Comparison of ENCODE assay signal across 9 cellular contexts in the genomic region with DNA sequence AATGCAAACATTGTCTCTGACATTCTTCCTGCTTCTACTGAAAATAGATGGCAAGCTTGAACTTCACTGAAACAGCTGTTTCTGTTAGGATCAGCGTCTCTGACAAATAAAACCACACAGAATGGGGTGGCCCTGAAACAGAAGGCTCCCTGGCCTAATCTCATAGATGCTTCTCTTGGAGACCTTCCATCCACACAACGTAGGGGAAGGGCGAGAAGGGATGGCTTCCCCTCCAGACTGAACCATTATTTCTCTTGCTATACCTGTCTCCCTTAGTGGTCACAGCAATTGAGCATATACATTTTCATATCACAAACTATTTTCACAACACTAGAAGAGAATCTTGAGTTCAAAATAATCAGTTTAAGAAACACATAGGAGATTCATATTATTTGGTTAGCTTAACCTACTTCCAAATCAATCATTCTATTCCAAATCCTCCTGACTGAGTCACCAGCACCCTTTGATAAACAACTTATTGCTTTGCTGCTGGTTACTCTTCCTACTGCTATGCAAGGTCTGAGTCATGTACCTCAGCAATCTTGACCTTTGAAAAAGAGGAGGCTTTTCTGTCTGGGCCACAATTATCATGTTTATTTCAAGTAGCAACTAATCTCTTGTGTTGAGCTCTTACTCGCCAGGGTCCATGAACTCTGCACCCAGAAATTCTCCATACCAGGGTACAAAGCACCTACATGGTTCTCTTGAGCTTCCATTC. TPM values are rescaled to one million over a fixed set of nuclear protein-coding genes. Genes with fewer than 3 reads are reported as not detected.
DNase-seq lines count a peak whose midpoint lies in the region; ATAC-seq and TF ChIP-seq lines count a peak whose summit lies in the region.
"Had no signal": no experiment of that assay in that cellular context is flagged by ENCODE, and none has a peak within 500 bp of the region (broad histone marks: within the 10 kb centered on the region; RNA-seq: fewer than 3 reads in every experiment).

No MANE protein-coding gene starts in this region.

- H3F3A ChIP-seq in SK-N-SH (replicated peaks; ENCODE audit: insufficient read depth): peaks cover 19% of the 10 kb centered on the region

- CTCF ChIA-PET in SK-N-SH (lab: Yijun Ruan, JAX): no interaction called here

- H3K27me3 ChIP-seq in SK-N-SH (ENCODE audit: insufficient read depth) (no peaks in the 10 kb centered on the region), esophagus squamous epithelium (no peaks in the 10 kb centered on the region), psoas muscle (ENCODE audit: insufficient read depth in 3 of 3, low read length in 2 of 3) (no peaks in the 10 kb centered on the region)

- peak overlapping the region in 1 of 2 experiments; percentile 72; a peak in 2 of 4 replicates for H3K27ac ChIP-seq in SK-N-SH (ENCODE audit: low read depth in 2 of 2, low read length in 1 of 2)
- H3K27ac ChIP-seq in esophagus squamous epithelium: peak overlapping the region; percentile 21 to 85 (median 67)
- H3K27ac ChIP-seq in psoas muscle: peak overlapping the region; percentile 59

- no peak overlapping the region for H2AFZ ChIP-seq in SK-N-SH (ENCODE audit: low read depth)

- TF ChIP-seq POLR2A in esophagus squamous epithelium (IDR thresholded peaks at IDR 0.05): no peak

- H4K20me1 ChIP-seq in SK-N-SH (ENCODE audit: insufficient read depth): no peaks in the 10 kb centered on the region

- H3K36me3 ChIP-seq in SK-N-SH (replicated peaks in 1 of 2; ENCODE audit: control insufficient read depth in 1 of 2, insufficient read depth in 2 of 2, low read length in 1 of 2): peaks cover 0 to 18% of the 10 kb centered on the region in 2 experiments
- peaks cover 0 to 3% (median 0%) of the 10 kb centered on the region in 3 donors for H3K36me3 ChIP-seq in esophagus squamous epithelium
- H3K36me3 ChIP-seq in psoas muscle (ENCODE audit: insufficient read depth in 1 of 2, low read depth in 1 of 2): no peaks in the 10 kb centered on the region

- no peak overlapping the region for H3K9ac ChIP-seq in SK-N-SH

- H3K4me3 ChIP-seq in SK-N-SH (ENCODE audit: low read depth in 2 of 2, low read length in 1 of 2) (no peak overlapping the region), esophagus squamous epithelium (no peak overlapping the region), psoas muscle (no peak overlapping the region)

- peak in 1 of 2 experiments; percentile 39; a peak in 1 of 4 replicates for TF ChIP-seq EP300 in SK-N-SH (IDR thresholded peaks at IDR 0.05; ENCODE audit: borderline replicate concordance in 1 of 2, low read depth in 1 of 2, low read length in 1 of 2)

- ATAC-seq in psoas muscle (peak; percentile 65 to 76 (median 73)), HG02840 (IDR thresholded peaks at IDR 0.05; ENCODE audit: low FRiP score, unreplicated experiment) (no peak), GM21515 (IDR thresholded peaks at IDR 0.05; ENCODE audit: unreplicated experiment) (no peak), GM21390 (IDR thresholded peaks at IDR 0.05; ENCODE audit: unreplicated experiment) (no peak)

- H3K4me2 ChIP-seq in SK-N-SH: peak overlapping the region; percentile 10; the same call in 1 of the 2 replicates

- 82% methylated on average over 4 of the region's 4 CpGs for WGBS in SK-N-SH (ENCODE audit: low lambda C conversion rate)
- WGBS in esophagus squamous epithelium, 2 donors: 37 to 52% methylated on average over 4 of the region's 4 CpGs
- WGBS in psoas muscle, 3 donors: 73 to 82% (median 74%) methylated on average over 4 of the region's 4 CpGs

- intact Hi-C loops in esophagus squamous epithelium (cut with DNase I): no loop called here
- intact Hi-C loops in psoas muscle (cut with DNase I): no loop called here

- H3K9me3 ChIP-seq in SK-N-SH (no peaks in the 10 kb centered on the region), esophagus squamous epithelium (no peaks in the 10 kb centered on the region), psoas muscle (no peaks in the 10 kb centered on the region)

- POLR2A ChIA-PET in SK-N-SH (lab: Yijun Ruan, JAX): no interaction called here

- no peak for TF ChIP-seq CTCF in SK-N-SH (IDR thresholded peaks at IDR 0.05)
- no peak for TF ChIP-seq CTCF in esophagus squamous epithelium (IDR thresholded peaks at IDR 0.05)
- no peak for TF ChIP-seq CTCF in psoas muscle (IDR thresholded peaks at IDR 0.05)

- TF ChIP-seq RAD21 in SK-N-SH (IDR thresholded peaks at IDR 0.05; ENCODE audit: low read length): no peak

- peak; percentile 77 for DNase-seq in Daoy (ENCODE audit: low read depth)
- no peak for DNase-seq in SK-N-SH
- no peak for DNase-seq in esophagus squamous epithelium (lab: John Stamatoyannopoulos, UW)
- no peak for DNase-seq in psoas muscle
- no peak for DNase-seq in ureter (ENCODE audit: low spot score)
- DNase-seq: stimulated activated CD4-positive, alpha-beta T cell treated with anti-CD3 and anti-CD28 coated beads, Interleukin-2, amount 100 ng/mL, for 24 hours had no signal

- no peaks in the 10 kb centered on the region for H3K9me2 ChIP-seq in SK-N-SH

- peaks cover 0 to 20% of the 10 kb centered on the region in 2 experiments; a peak in 2 of 4 replicates for H3K4me1 ChIP-seq in SK-N-SH (ENCODE audit: control insufficient read depth in 1 of 2, insufficient read depth in 2 of 2, low read depth in 1 of 2, low read length in 1 of 2)
- peaks cover 7 to 41% (median 21%) of the 10 kb centered on the region in 3 donors for H3K4me1 ChIP-seq in esophagus squamous epithelium
- peaks cover 55% of the 10 kb centered on the region for H3K4me1 ChIP-seq in psoas muscle

- H3K79me2 ChIP-seq in SK-N-SH (ENCODE audit: insufficient read depth): peaks cover 34% of the 10 kb centered on the region

TF ChIP-seq in SK-N-SH, 30 proteins besides CTCF, POLR2A, EP300 and RAD21:
- no peak for TF ChIP-seq SMC3 (IDR thresholded peaks at IDR 0.05; ENCODE audit: low read depth, low read length)
- TF ChIP-seq, protein P1, sequence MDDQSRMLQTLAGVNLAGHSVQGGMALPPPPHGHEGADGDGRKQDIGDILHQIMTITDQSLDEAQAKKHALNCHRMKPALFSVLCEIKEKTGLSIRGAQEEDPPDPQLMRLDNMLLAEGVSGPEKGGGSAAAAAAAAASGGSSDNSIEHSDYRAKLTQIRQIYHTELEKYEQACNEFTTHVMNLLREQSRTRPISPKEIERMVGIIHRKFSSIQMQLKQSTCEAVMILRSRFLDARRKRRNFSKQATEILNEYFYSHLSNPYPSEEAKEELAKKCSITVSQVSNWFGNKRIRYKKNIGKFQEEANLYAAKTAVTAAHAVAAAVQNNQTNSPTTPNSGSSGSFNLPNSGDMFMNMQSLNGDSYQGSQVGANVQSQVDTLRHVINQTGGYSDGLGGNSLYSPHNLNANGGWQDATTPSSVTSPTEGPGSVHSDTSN (IDR thresholded peaks at IDR 0.05): peak; percentile 77
- TF ChIP-seq FOSL2 (IDR thresholded peaks at IDR 0.05; ENCODE audit: borderline replicate concordance, low read depth): peak; percentile 92
- no peak for TF ChIP-seq CHD2 (IDR thresholded peaks at IDR 0.05; ENCODE audit: low read length, partially characterized antibody)
- no peak for TF ChIP-seq RFX5 (IDR thresholded peaks at IDR 0.05; ENCODE audit: low read length)
- TF ChIP-seq GATA2 (CRISPR knock-in tag; IDR thresholded peaks at IDR 0.05): no peak
- TF ChIP-seq, protein P2, sequence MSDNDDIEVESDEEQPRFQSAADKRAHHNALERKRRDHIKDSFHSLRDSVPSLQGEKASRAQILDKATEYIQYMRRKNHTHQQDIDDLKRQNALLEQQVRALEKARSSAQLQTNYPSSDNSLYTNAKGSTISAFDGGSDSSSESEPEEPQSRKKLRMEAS (IDR thresholded peaks at IDR 0.05; ENCODE audit: low read depth): 0 out of 2 replicates have a peak, but pooled peaks have one; percentile 15
- peak; percentile 77 for TF ChIP-seq JUND (IDR thresholded peaks at IDR 0.05)
- peak; percentile 58 for TF ChIP-seq TCF12 (IDR thresholded peaks at IDR 0.05)
- TF ChIP-seq RXRA (IDR thresholded peaks at IDR 0.05; ENCODE audit: borderline replicate concordance, low read depth): peak; percentile 57; the same call in 1 of the 2 replicates
- no peak for TF ChIP-seq TAF1 (IDR thresholded peaks at IDR 0.05; ENCODE audit: borderline replicate concordance, low read depth, low read length)
TF ChIP-seq in SK-N-SH: peak in this region for 6.

RNA-seq across cellular contexts. Expression of a gene that starts 45.5 kb away (rescaled TPM):
- 10.9 and 12.3 TPM in 2 replicates for total RNA-seq in Daoy (2014; rRNA removed; shearing (Covaris generic))
- polyA plus RNA-seq in SK-N-SH (2012; rRNA removed): 4.4 and 5.1 TPM in 2 replicates
- 3.5 TPM in 2 replicates for polyA plus RNA-seq in SK-N-SH (2012; cell fraction: cytosol; rRNA removed)
- 13.9 and 16.6 TPM in 2 replicates for polyA plus RNA-seq in SK-N-SH (2012; cell fraction: nucleus; rRNA removed)
- 10 to 100 TPM in 3 of 4 donors, 1 to 10 TPM in 1; 6.7 to 29.4 (median 19.6) TPM for total RNA-seq in esophagus squamous epithelium
- total RNA-seq in psoas muscle: 10 to 100 TPM; 12.1 to 18.2 (median 14.9) TPM
- polyA plus RNA-seq in psoas muscle: 10 to 100 TPM in 1 of 3 donors, 1 to 10 TPM in 2; 4.2 to 11.5 (median 9.4) TPM
- total RNA-seq in ureter: 90.8 TPM

Comparison
In these comparisons a context has a peak if more than half of its experiments do, and no peak if none do; other contexts are left out.
1. ATAC-seq: peak in psoas muscle (4 of 4); none in HG02840 (single experiment), GM21515 (single experiment) and GM21390 (single experiment).